8 cellular contexts compared by ENCODE assay signal in genomic region chr1:221712198-221712684, GRCh38. TPM values are rescaled to one million over a fixed set of nuclear protein-coding genes. Genes with fewer than 3 reads are reported as not detected.
A peak's percentile ranks its signal among the peaks of the same experiment; 100 is the strongest.
DNase-seq lines count a peak whose midpoint lies in the region; ATAC-seq and TF ChIP-seq lines count a peak whose summit lies in the region.

No MANE protein-coding gene starts in this region.

- H3K4me3 Mint-ChIP-seq in activated naive CD8-positive, alpha-beta T cell treated with anti-CD3 and anti-CD28 coated beads, Interleukin-2, amount 10 ng/mL, durations not matched to agents 7 days and 5 days, result peak overlapping the region; percentile 83

- H3K9ac ChIP-seq in muscle layer of colon (ENCODE audit: low read length), result no peak overlapping the region

- H3K27me3 ChIP-seq in muscle layer of colon (ENCODE audit: control insufficient read depth in 1 of 2, insufficient read depth in 2 of 2, low read length in 2 of 2), result no peaks in the 10 kb centered on the region

- peak overlapping the region; percentile 39 for H3K27ac ChIP-seq in muscle layer of colon (ENCODE audit: low read depth, low read length)

- TF ChIP-seq CTCF in GM10248 (IDR thresholded peaks at IDR 0.05; ENCODE audit: control extremely low read depth, extremely low read depth, low read depth, missing control alignments), result no peak

- no peak overlapping the region for H3K4me3 ChIP-seq in muscle layer of colon (ENCODE audit: low read depth in 1 of 2, low read length in 2 of 2)

- peaks cover 30% of the 10 kb centered on the region for H3K36me3 Mint-ChIP-seq in activated naive CD8-positive, alpha-beta T cell treated with anti-CD3 and anti-CD28 coated beads, Interleukin-2, amount 10 ng/mL, durations not matched to agents 7 days and 5 days

- H3K9me3 ChIP-seq in muscle layer of colon (ENCODE audit: low read length), result no peaks in the 10 kb centered on the region

- POLR2A ChIA-PET in GM10248 (lab: Yijun Ruan, JAX), result interaction anchor here (0.5 to 2.3 kb wide), 5 partner anchors 10 to 30 kb away, joined by 3 to 11 read pairs (median 6); partner anchors contain the start of gene DUSP10
- POLR2A ChIA-PET in activated naive CD8-positive, alpha-beta T cell treated with anti-CD3 and anti-CD28 coated beads, Interleukin-2, amount 10 ng/mL, durations not matched to agents 7 days and 5 days (lab: Charles Lee), result interaction anchor here (0.7 to 9.2 kb wide), 13 partner anchors 10 to 234 kb away, joined by 3 to 159 read pairs (median 4); partner anchors contain the start of gene DUSP10

- H3K4me1 ChIP-seq in muscle layer of colon (ENCODE audit: insufficient read depth, low read length), result peaks cover 88% of the 10 kb centered on the region

- H3K27me3 Mint-ChIP-seq in activated naive CD8-positive, alpha-beta T cell treated with anti-CD3 and anti-CD28 coated beads, Interleukin-2, amount 10 ng/mL, durations not matched to agents 7 days and 5 days, result no peaks in the 10 kb centered on the region

- no peaks in the 10 kb centered on the region for H3K9me3 Mint-ChIP-seq in activated naive CD8-positive, alpha-beta T cell treated with anti-CD3 and anti-CD28 coated beads, Interleukin-2, amount 10 ng/mL, durations not matched to agents 7 days and 5 days

- DNase-seq in GM10248 (ENCODE audit: extremely low spot score) (peak; percentile 54), Kasumi-1 (lab: John Stamatoyannopoulos, UW) (peak; percentile 41 to 52), NCI-H526 (lab: John Stamatoyannopoulos, UW) (no peak), cortex of kidney (lab: John Stamatoyannopoulos, UW) (no peak)
- DNase-seq in activated naive CD8-positive, alpha-beta T cell treated with anti-CD3 and anti-CD28 coated beads, Interleukin-2, amount 10 ng/mL, durations not matched to agents 7 days and 5 days, result no peak

- peaks cover 81% of the 10 kb centered on the region for H3K4me1 Mint-ChIP-seq in activated naive CD8-positive, alpha-beta T cell treated with anti-CD3 and anti-CD28 coated beads, Interleukin-2, amount 10 ng/mL, durations not matched to agents 7 days and 5 days

- peak; percentile 52 for ATAC-seq in GM21576 (IDR thresholded peaks at IDR 0.05; ENCODE audit: unreplicated experiment)
- ATAC-seq in activated naive CD8-positive, alpha-beta T cell treated with anti-CD3 and anti-CD28 coated beads, Interleukin-2, amount 10 ng/mL, durations not matched to agents 7 days and 5 days (ENCODE audit: low read depth), result peak; percentile 62
- no peak for ATAC-seq in GM19324 (IDR thresholded peaks at IDR 0.05; ENCODE audit: low FRiP score, unreplicated experiment)

- H3K27ac Mint-ChIP-seq in activated naive CD8-positive, alpha-beta T cell treated with anti-CD3 and anti-CD28 coated beads, Interleukin-2, amount 10 ng/mL, durations not matched to agents 7 days and 5 days, result peak overlapping the region; percentile 99

- CTCF ChIA-PET in GM10248 (lab: Yijun Ruan, JAX), result interaction anchor here (1.3 to 10.7 kb wide), 2 partner anchors 11 to 43 kb away, joined by 3 to 93 read pairs; no protein-coding TSS in a partner anchor

- H3K36me3 ChIP-seq in muscle layer of colon (ENCODE audit: insufficient read depth, low read length), result no peaks in the 10 kb centered on the region

RNA-seq across cellular contexts. Expression of gene DUSP10, which starts 29.6 kb away (rescaled TPM):
- 10 to 100 TPM; 14.8 to 15.7 TPM for total RNA-seq in activated naive CD8-positive, alpha-beta T cell treated with anti-CD3 and anti-CD28 coated beads, Interleukin-2, amount 10 ng/mL, durations not matched to agents 7 days and 5 days

Comparison
In these comparisons a context has a peak if more than half of its experiments do, and no peak if none do; other contexts are left out.
1. DNase-seq: peak in GM10248 (single experiment) and Kasumi-1 (2 of 2); none in activated naive CD8-positive, alpha-beta T cell treated with anti-CD3 and anti-CD28 coated beads, Interleukin-2, amount 10 ng/mL, durations not matched to agents 7 days and 5 days (single experiment), NCI-H526 (0 of 2) and cortex of kidney (single experiment).